Comparison of ENCODE assay signal across 8 cellular contexts in genomic region chr15:29102911-29103824, GRCh38.
DNase-seq lines count a peak whose midpoint lies in the region; ATAC-seq and TF ChIP-seq lines count a peak whose summit lies in the region.

No MANE protein-coding gene starts in this region.

- no peak for TF ChIP-seq POLR2A in suprapubic skin (IDR thresholded peaks at IDR 0.05)

- WGBS in suprapubic skin = 82% methylated on average over 21 of the region's 52 CpGs

- H3K4me3 ChIP-seq in ascending aorta (peak overlapping the region; percentile 44 to 61), suprapubic skin (peak overlapping the region; percentile 38)

- no peak for TF ChIP-seq EP300 in suprapubic skin (IDR thresholded peaks at IDR 0.05)

- H3K36me3 ChIP-seq in ascending aorta (no peaks in the 10 kb centered on the region), suprapubic skin (no peaks in the 10 kb centered on the region)

- H3K27ac ChIP-seq in ascending aorta (peak overlapping the region in 1 of 2 donors; percentile 3), suprapubic skin (no peak overlapping the region)

- intact Hi-C loops in ascending aorta (cut with DNase I) = no loop called here

- H3K9me3 ChIP-seq in ascending aorta = no peaks in the 10 kb centered on the region
- no peaks in the 10 kb centered on the region for H3K9me3 ChIP-seq in suprapubic skin

- H3K27me3 ChIP-seq in ascending aorta (no peaks in the 10 kb centered on the region), suprapubic skin (peaks cover 7% of the 10 kb centered on the region)

- ATAC-seq in HG02884 (IDR thresholded peaks at IDR 0.05; ENCODE audit: unreplicated experiment) = no peak

- DNase-seq in activated CD4-positive, alpha-beta T cell treated with anti-CD3 and anti-CD28 coated beads for 48 hours = peak; percentile 21
- DNase-seq in activated CD4-positive, alpha-beta T cell treated with anti-CD3 and anti-CD28 coated beads, Interleukin-2, amount 50 U/mL, for 4 hours = no peak
- no peak for DNase-seq in ascending aorta (ENCODE audit: low spot score in 2 of 2)
- peak; percentile 59 for DNase-seq in iPS-NIHi7 (ENCODE audit: extremely low spot score)
- no peak for DNase-seq in suprapubic skin (ENCODE audit: low spot score in 2 of 2)
- DNase-seq in stimulated activated CD4-positive, alpha-beta T cell treated with anti-CD3 and anti-CD28 coated beads, Interleukin-2, amount 100 ng/mL, for 48 hours = no peak
- no peak for DNase-seq in NCI-H2081 (lab: John Stamatoyannopoulos, UW)

- TF ChIP-seq CTCF in ascending aorta (IDR thresholded peaks at IDR 0.05) = no peak
- TF ChIP-seq CTCF in suprapubic skin (IDR thresholded peaks at IDR 0.05) = no peak

- H3K4me1 ChIP-seq in ascending aorta = no peaks in the 10 kb centered on the region
- peaks cover 7% of the 10 kb centered on the region for H3K4me1 ChIP-seq in suprapubic skin

Comparison
In these comparisons a context has a peak if more than half of its experiments do, and no peak if none do; other contexts are left out.
1. DNase-seq: peak in activated CD4-positive, alpha-beta T cell treated with anti-CD3 and anti-CD28 coated beads for 48 hours (single experiment) and iPS-NIHi7 (single experiment); none in activated CD4-positive, alpha-beta T cell treated with anti-CD3 and anti-CD28 coated beads, Interleukin-2, amount 50 U/mL, for 4 hours (0 of 2), ascending aorta (0 of 2), suprapubic skin (0 of 2), stimulated activated CD4-positive, alpha-beta T cell treated with anti-CD3 and anti-CD28 coated beads, Interleukin-2, amount 100 ng/mL, for 48 hours (0 of 2) and NCI-H2081 (0 of 2).